In the genomic region with DNA sequence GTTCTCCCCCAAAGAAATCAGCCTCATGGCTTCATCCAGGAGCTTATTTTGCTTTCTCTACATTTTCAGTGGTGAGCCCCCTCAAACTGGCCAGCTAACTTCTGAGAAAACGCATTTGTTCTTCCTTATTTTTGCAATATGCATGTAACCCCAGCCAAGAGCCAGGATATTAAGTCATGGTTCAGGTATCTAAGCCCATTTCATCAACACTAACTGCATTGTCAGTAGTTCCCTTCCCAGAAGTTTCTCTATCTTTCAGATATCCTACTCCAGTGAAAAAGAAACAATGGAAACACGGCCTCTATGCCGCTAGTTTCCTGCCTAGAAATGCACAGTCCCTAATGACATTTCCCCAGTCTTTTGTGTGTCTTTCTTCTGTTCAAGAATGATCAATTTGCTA, we compare ENCODE assay signal across 26 cellular contexts.
DNase-seq lines count a peak whose midpoint lies in the region; ATAC-seq and TF ChIP-seq lines count a peak whose summit lies in the region.
"Had no signal": no experiment of that assay in that cellular context is flagged by ENCODE, and none has a peak within 500 bp of the region (broad histone marks: within the 10 kb centered on the region; RNA-seq: fewer than 3 reads in every experiment).

No MANE protein-coding gene starts in this region.

- TF ChIP-seq CTCF in choroid plexus epithelial cell (conservative IDR thresholded peaks at IDR 0.05; ENCODE audit: low read depth, low read length), result no peak

- intact Hi-C loops in sciatic nerve (cut with DNase I), result no loop called here

- H3K4me3 ChIP-seq in choroid plexus epithelial cell (ENCODE audit: low read depth, low read length), result no peak overlapping the region
- H3K4me3 ChIP-seq: left ventricle myocardium inferior, ovary had no signal

- ATAC-seq in sciatic nerve, result peak; percentile 48
- ATAC-seq: activated CD8-positive, alpha-beta T cell treated with anti-CD3 and anti-CD28 coated beads, Interleukin-2, amount 10 ng/mL, durations not matched to agents 7 days and 5 days; esophagus mucosa; natural killer cell; SK-N-SH treated with all-trans-retinoic acid at 6 μM for 48 hours; stimulated activated memory B cell treated with anti-CD40 and anti-IgM and Interleukin-4, amounts not matched to agents 10 μg/mL and 1 μg/mL and 100 μg/mL, for 72 hours; T-helper 17 cell had no signal

- DNase-seq in NCI-H226 (peak; percentile 63), choroid plexus epithelial cell (ENCODE audit: low read depth) (peak; percentile 81), fibroblast of the conjunctiva (ENCODE audit: low read depth) (peak; percentile 13), sciatic nerve (ENCODE audit: low spot score) (no peak), NCI-H2029 treated with DMSO at 0.1 percent for 48 hours (lab: John Stamatoyannopoulos, UW) (no peak), ecto neural progenitor cell (ENCODE audit: low spot score) (no peak), AG08395 (ENCODE audit: low spot score) (no peak)
- DNase-seq: activated CD8-positive, alpha-beta T cell treated with anti-CD3 and anti-CD28 coated beads, Interleukin-2, amount 10 ng/mL, durations not matched to agents 7 days and 5 days; activated effector memory CD4-positive, alpha-beta T cell treated with Interleukin-2 at 50 U/mL for 16 hours; DND-41; effector CD8-positive, alpha-beta T cell; glutamatergic neuron; islet precursor cell; Karpas-422; left ventricle myocardium inferior; natural killer cell; NCI-H146; NCI-H510A; ovary; stimulated activated CD4-positive, alpha-beta T cell treated with anti-CD3 and anti-CD28 coated beads, Interleukin-12 subunit alpha, Interleukin-12 subunit beta, amount 100 ng/mL, for 4 hours; stimulated activated CD4-positive, alpha-beta T cell treated with anti-CD3 and anti-CD28 coated beads, Interleukin-4, amount 100 ng/mL, for 24 hours; substantia nigra; T-helper 17 cell had no signal

Comparison
In these comparisons a context has a peak if more than half of its experiments do, and no peak if none do; other contexts are left out.
1. DNase-seq: peak in NCI-H226 (single experiment), choroid plexus epithelial cell (single experiment) and fibroblast of the conjunctiva (single experiment); none in sciatic nerve (single experiment), NCI-H2029 treated with DMSO at 0.1 percent for 48 hours (single experiment), ecto neural progenitor cell (single experiment) and AG08395 (single experiment).